8 cellular contexts compared by ENCODE assay signal in genomic region chr5:40879163-40879942, GRCh38. TPM values are rescaled to one million over a fixed set of nuclear protein-coding genes. Genes with fewer than 3 reads are reported as not detected.
A peak's percentile ranks its signal among the peaks of the same experiment; 100 is the strongest.
DNase-seq lines count a peak whose midpoint lies in the region; ATAC-seq, FAIRE-seq and TF ChIP-seq lines count a peak whose summit lies in the region.

No MANE protein-coding gene starts in this region.

- TF ChIP-seq POLR2A in ovary (IDR thresholded peaks at IDR 0.05): no peak

- intact Hi-C loops in ovary (cut with DNase I): loop anchor here in 1 of 4 donors (10.0 kb wide), 1 partner anchor 125 kb away; the partner anchor contains the start of gene TTC33

- WGBS in ovary, 3 donors: 20 to 27% (median 21%) methylated on average over 10 of the region's 10 CpGs

- peak in 2 of 3 donors; percentile 38 to 39 for TF ChIP-seq CTCF in ovary (IDR thresholded peaks at IDR 0.05)

- no peaks in the 10 kb centered on the region for H3K36me3 ChIP-seq in ovary

- no peak for ATAC-seq in HG03135 (IDR thresholded peaks at IDR 0.05; ENCODE audit: unreplicated experiment)

- peak; percentile 19 for DNase-seq in GF-D8 (lab: John Stamatoyannopoulos, UW)
- DNase-seq in HTR-8/SVneo (ENCODE audit: insufficient read length, low spot score): peak; percentile 70
- peak; percentile 71 for DNase-seq in RCC 7860 (ENCODE audit: low spot score)
- no peak for DNase-seq in ovary
- no peak for DNase-seq in activated CD4-positive, alpha-beta T cell treated with anti-CD3 and anti-CD28 coated beads for 4 hours
- DNase-seq in stimulated activated CD4-positive, alpha-beta T cell treated with anti-CD3 and anti-CD28 coated beads, Interleukin-4, amount 100 ng/mL, for 4 hours: no peak

- H3K9me3 ChIP-seq in ovary: no peaks in the 10 kb centered on the region

- no peak for FAIRE-seq in HTR-8/SVneo (lab: Jason Lieb, UNC)
- peak; percentile 94 for FAIRE-seq in RCC 7860 (lab: Jason Lieb, UNC)
- FAIRE-seq in endometrium (lab: Jason Lieb, UNC): peak; percentile 91

- TF ChIP-seq EP300 in ovary (IDR thresholded peaks at IDR 0.05): no peak

- no peaks in the 10 kb centered on the region for H3K4me1 ChIP-seq in ovary (ENCODE audit: insufficient read depth)

- no peaks in the 10 kb centered on the region for H3K27me3 ChIP-seq in ovary

- H3K27ac ChIP-seq in ovary: no peak overlapping the region

- no peak overlapping the region for H3K4me3 ChIP-seq in ovary

RNA-seq across cellular contexts. Expression of gene C7, which starts 29.9 kb away (rescaled TPM):
- total RNA-seq in ovary: 1,000 to 10,000 TPM in 5 of 7 donors, 100 to 1,000 TPM in 2; 205 to 2,709 (median 1,224) TPM
- polyA plus RNA-seq in ovary: 1,000 to 10,000 TPM; 1,183 to 1,831 TPM

RNA-seq across cellular contexts. Expression of gene CARD6, which starts 38.2 kb away (rescaled TPM):
- 1 to 10 TPM; 2.0 to 6.3 (median 5.2) TPM for total RNA-seq in ovary
- polyA plus RNA-seq in ovary: 1 to 10 TPM; 3.3 to 9.4 TPM

RNA-seq across cellular contexts. Expression of gene RPL37, which starts 44.3 kb away (rescaled TPM):
- total RNA-seq in ovary: 1,000 to 10,000 TPM in 5 of 7 donors, 100 to 1,000 TPM in 2; 686 to 2,915 (median 2,215) TPM
- 1,000 to 10,000 TPM; 3,355 to 4,164 TPM for polyA plus RNA-seq in ovary

Comparison
In these comparisons a context has a peak if more than half of its experiments do, and no peak if none do; other contexts are left out.
1. DNase-seq: peak in GF-D8 (single experiment), HTR-8/SVneo (single experiment) and RCC 7860 (single experiment); none in ovary (0 of 5), activated CD4-positive, alpha-beta T cell treated with anti-CD3 and anti-CD28 coated beads for 4 hours (0 of 2) and stimulated activated CD4-positive, alpha-beta T cell treated with anti-CD3 and anti-CD28 coated beads, Interleukin-4, amount 100 ng/mL, for 4 hours (0 of 2).